ENCODE assay signal across 15 cellular contexts in genomic region chr6:113488812-113489685, GRCh38.
DNase-seq lines count a peak whose midpoint lies in the region; FAIRE-seq and TF ChIP-seq lines count a peak whose summit lies in the region.
"Had no signal": no experiment of that assay in that cellular context is flagged by ENCODE, and none has a peak within 500 bp of the region (broad histone marks: within the 10 kb centered on the region; RNA-seq: fewer than 3 reads in every experiment).

No MANE protein-coding gene starts in this region.

- CTCF ChIA-PET in H1 (lab: Charles Lee; ENCODE audit: partially characterized antibody): interaction anchor here (0.7 to 2.6 kb wide), 41 partner anchors 9 to 394 kb away, joined by 3 to 13 read pairs (median 3); no protein-coding TSS in a partner anchor

- H3K36me3 ChIP-seq in H1 (ENCODE audit: control insufficient read depth in 2 of 4, insufficient read depth in 4 of 4, low read length in 3 of 4) (no peaks in the 10 kb centered on the region), rectal smooth muscle tissue (ENCODE audit: control insufficient read depth, insufficient read depth, low read length) (no peaks in the 10 kb centered on the region), mesenchymal stem cell (ENCODE audit: control insufficient read depth in 1 of 2, insufficient read depth in 2 of 2, low read depth in 1 of 2, low read length in 2 of 2) (no peaks in the 10 kb centered on the region)

- TF ChIP-seq CTCF in H1 (IDR thresholded peaks at IDR 0.05; ENCODE audit: control extremely low read depth in 1 of 3, insufficient read depth in 1 of 3, low read depth in 1 of 3, low read length in 3 of 3): peak in 2 of 3 experiments; percentile 69 to 84; a peak in 3 of 4 replicates

- H2AFZ ChIP-seq in H1 (ENCODE audit: low read length) (no peak overlapping the region), mesenchymal stem cell (ENCODE audit: low read depth, low read length) (no peak overlapping the region)

- H3K18ac ChIP-seq in H1 (ENCODE audit: extremely low read depth, low read length) (no peak overlapping the region), mesenchymal stem cell (ENCODE audit: low read depth in 1 of 2, low read length in 2 of 2) (no peak overlapping the region)

- H3K4me1 ChIP-seq in H1 (replicated peaks in 1 of 4; ENCODE audit: control insufficient read depth in 3 of 4, insufficient read depth in 4 of 4, low read length in 3 of 4) (no peaks in the 10 kb centered on the region), rectal smooth muscle tissue (ENCODE audit: control insufficient read depth, insufficient read depth, low read length) (no peaks in the 10 kb centered on the region), mesenchymal stem cell (ENCODE audit: control insufficient read depth, insufficient read depth, low read depth, low read length) (no peaks in the 10 kb centered on the region)

- no peak overlapping the region for H3K56ac ChIP-seq in H1 (replicated peaks; ENCODE audit: insufficient read length, low read depth, low read length)

- H3K9ac ChIP-seq in H1 (replicated peaks in 1 of 4; ENCODE audit: extremely low read depth in 1 of 4, low read depth in 3 of 4, low read length in 3 of 4) (no peak overlapping the region), rectal smooth muscle tissue (ENCODE audit: low read length) (no peak overlapping the region), mesenchymal stem cell (ENCODE audit: low read length) (no peak overlapping the region)

- H4K5ac ChIP-seq in H1 (ENCODE audit: insufficient read length, low read depth, low read length): no peak overlapping the region

- no peak overlapping the region for H3K4me2 ChIP-seq in H1 (ENCODE audit: insufficient read depth in 1 of 2, low read depth in 2 of 2, low read length in 2 of 2)
- no peak overlapping the region for H3K4me2 ChIP-seq in mesenchymal stem cell (ENCODE audit: low read length, poor library complexity, severe bottlenecking)
- H3K4me2 ChIP-seq: smooth muscle cell had no signal

- 58% methylated on average over 4 of the region's 4 CpGs; no CpG with 5 or more reads in 1 of the 2 experiments for WGBS in H1 (ENCODE audit: extremely low coverage in 1 of 2, insufficient coverage in 1 of 2, insufficient read length in 1 of 2, insufficient replicate concordance in 2 of 2, low coverage in 1 of 2, low lambda C conversion rate in 2 of 2, missing lambda C conversion rate in 1 of 2), 2 experiments
- WGBS in mesenchymal stem cell: 95% methylated on average over 3 of the region's 4 CpGs

- FAIRE-seq in H1 (lab: Jason Lieb, UNC): no peak
- FAIRE-seq: frontal cortex, GM19239 had no signal

- POLR2A ChIA-PET in H1 (lab: Charles Lee; ENCODE audit: partially characterized antibody): interaction anchor here (1.4 kb wide), 1 partner anchor 370 kb away, joined by 5 read pairs; no protein-coding TSS in a partner anchor

- H2AK5ac ChIP-seq in H1 (ENCODE audit: low read depth, low read length) (no peak overlapping the region), mesenchymal stem cell (ENCODE audit: low read length, severe bottlenecking) (no peak overlapping the region)

- no peaks in the 10 kb centered on the region for H4K20me1 ChIP-seq in H1 (replicated peaks in 1 of 2; ENCODE audit: control insufficient read depth in 1 of 2, insufficient read depth in 2 of 2, low read length in 2 of 2)

- H2BK120ac ChIP-seq in H1 (replicated peaks; ENCODE audit: low read depth, low read length) (no peak overlapping the region), mesenchymal stem cell (ENCODE audit: low read depth, low read length) (no peak overlapping the region)

- TF ChIP-seq RAD21 in H1 (IDR thresholded peaks at IDR 0.05 in 1 of 2, conservative IDR thresholded peaks at IDR 0.05 in 1 of 2; ENCODE audit: low read depth in 2 of 2, low read length in 2 of 2): peak; percentile 87

- H4K8ac ChIP-seq in H1 (ENCODE audit: extremely low read depth, insufficient read depth, low read length) (no peak overlapping the region), mesenchymal stem cell (ENCODE audit: low read length) (no peak overlapping the region)

- DNase-seq in DMS53 (lab: John Stamatoyannopoulos, UW) (peak; percentile 20), DMS53 treated with DMSO at 0.1 percent for 48 hours (lab: John Stamatoyannopoulos, UW; ENCODE audit: unreplicated experiment) (no peak), NCI-H69 (lab: John Stamatoyannopoulos, UW) (peak; percentile 34), H1 (ENCODE audit: low read depth in 1 of 2, low spot score in 2 of 2) (no peak), mesenteric fat pad (ENCODE audit: low spot score) (no peak), mesenchymal stem cell (no peak)
- no peak for DNase-seq in activated naive CD4-positive, alpha-beta T cell (lab: John Stamatoyannopoulos, UW)
- DNase-seq: activated naive CD8-positive, alpha-beta T cell treated with anti-CD3 and anti-CD28 coated beads, Interleukin-2, amount 10 ng/mL, durations not matched to agents 7 days and 5 days; kidney glomerular epithelial cell; NCI-H2081 treated with DMSO at 0.1 percent for 48 hours had no signal

- no peak overlapping the region for H3K23ac ChIP-seq in H1 (ENCODE audit: insufficient read length)
- no peak overlapping the region for H3K23ac ChIP-seq in mesenchymal stem cell (ENCODE audit: low read length in 2 of 2)

- no peak for TF ChIP-seq EP300 in H1 (IDR thresholded peaks at IDR 0.05; ENCODE audit: borderline replicate concordance in 1 of 2, low read depth in 2 of 2, low read length in 2 of 2)

- no peaks in the 10 kb centered on the region for H3K23me2 ChIP-seq in H1 (ENCODE audit: low read depth, low read length)

- H2BK5ac ChIP-seq in H1 (ENCODE audit: low read depth, low read length) (no peak overlapping the region), mesenchymal stem cell (ENCODE audit: low read depth, low read length, poor library complexity, severe bottlenecking) (no peak overlapping the region)

- no peaks in the 10 kb centered on the region for H3K79me2 ChIP-seq in H1 (ENCODE audit: control insufficient read depth in 1 of 2, insufficient read depth in 2 of 2, low read length in 2 of 2)

- H3K27ac ChIP-seq in H1 (ENCODE audit: low read depth, low read length) (no peak overlapping the region), rectal smooth muscle tissue (ENCODE audit: low read depth, low read length) (peak overlapping the region; percentile 59), mesenchymal stem cell (ENCODE audit: low read length, poor library complexity, severe bottlenecking) (no peak overlapping the region)
- H3K27ac ChIP-seq: RWPE1 had no signal

- H2BK20ac ChIP-seq in H1 (ENCODE audit: low read length): no peak overlapping the region

- H2BK15ac ChIP-seq in H1 (ENCODE audit: low read length) (no peak overlapping the region), mesenchymal stem cell (ENCODE audit: low read depth, poor library complexity, severe bottlenecking) (no peak overlapping the region)

- H4K91ac ChIP-seq in H1 (replicated peaks; ENCODE audit: insufficient read length, low read length): no peak overlapping the region
- H4K91ac ChIP-seq in mesenchymal stem cell (ENCODE audit: low read length): no peak overlapping the region

- no peak overlapping the region for H3K4me3 ChIP-seq in H1 (ENCODE audit: extremely low read depth in 1 of 4, insufficient read depth in 2 of 4, low read depth in 3 of 4, low read length in 4 of 4)
- H3K4me3 ChIP-seq in rectal smooth muscle tissue (ENCODE audit: low read length): no peak overlapping the region
- no peak overlapping the region for H3K4me3 ChIP-seq in mesenchymal stem cell (ENCODE audit: insufficient read depth in 1 of 2, low read depth in 1 of 2, low read length in 2 of 2)
- H3K4me3 ChIP-seq: smooth muscle cell had no signal

- H3K4ac ChIP-seq in H1 (replicated peaks; ENCODE audit: insufficient read length, low read depth, low read length): no peak overlapping the region
- no peak overlapping the region for H3K4ac ChIP-seq in mesenchymal stem cell (ENCODE audit: low read depth in 1 of 2, low read length in 2 of 2)

- H3K79me1 ChIP-seq in H1 (ENCODE audit: low read depth, low read length): no peaks in the 10 kb centered on the region
- no peaks in the 10 kb centered on the region for H3K79me1 ChIP-seq in mesenchymal stem cell (replicated peaks; ENCODE audit: low read length, poor library complexity, severe bottlenecking)

- H2BK12ac ChIP-seq in H1 (ENCODE audit: low read depth, low read length) (no peak overlapping the region), mesenchymal stem cell (ENCODE audit: low read length in 2 of 2) (no peak overlapping the region)

- H3K27me3 ChIP-seq in H1 (replicated peaks in 1 of 4; ENCODE audit: control insufficient read depth in 3 of 4, extremely low read depth in 1 of 4, insufficient read depth in 3 of 4, low read length in 3 of 4): no peaks in the 10 kb centered on the region
- H3K27me3 ChIP-seq in rectal smooth muscle tissue (ENCODE audit: control insufficient read depth, insufficient read depth, low read length): no peaks in the 10 kb centered on the region
- no peaks in the 10 kb centered on the region for H3K27me3 ChIP-seq in mesenchymal stem cell (ENCODE audit: control insufficient read depth in 1 of 2, insufficient read depth in 1 of 2, low read length in 2 of 2)

- H3K14ac ChIP-seq in H1 (ENCODE audit: insufficient read length) (no peak overlapping the region), mesenchymal stem cell (ENCODE audit: low read length in 2 of 2) (no peak overlapping the region)

- H3K9me3 ChIP-seq in H1 (ENCODE audit: insufficient read depth in 2 of 2, low read depth in 1 of 2, low read length in 1 of 2): no peaks in the 10 kb centered on the region
- no peaks in the 10 kb centered on the region for H3K9me3 ChIP-seq in mesenchymal stem cell (ENCODE audit: control insufficient read depth, low read length)

- no peak for TF ChIP-seq POLR2A in H1 (IDR thresholded peaks at IDR 0.05; ENCODE audit: control extremely low read depth in 1 of 2, low read depth in 2 of 2, low read length in 2 of 2)

TF ChIP-seq in H1, 55 proteins besides CTCF, POLR2A, EP300 and RAD21 (continues in another document):
- TF ChIP-seq ASH2L (IDR thresholded peaks at IDR 0.05; ENCODE audit: low read length) (no peak), GABPA (IDR thresholded peaks at IDR 0.05; ENCODE audit: borderline replicate concordance, insufficient read depth, low read length) (no peak), CBX5 (IDR thresholded peaks at IDR 0.05; ENCODE audit: low read depth, low read length) (no peak), RXRA (IDR thresholded peaks at IDR 0.05; ENCODE audit: insufficient read depth, low read depth, low read length) (no peak), RNF2 (IDR thresholded peaks at IDR 0.05; ENCODE audit: borderline replicate concordance, low read depth, low read length, missing control alignments, poor library complexity, severe bottlenecking) (no peak), RBBP5 (IDR thresholded peaks at IDR 0.05; ENCODE audit: borderline replicate concordance, low read depth, low read length) (no peak)

Comparison
In these comparisons a context has a peak if more than half of its experiments do, and no peak if none do; other contexts are left out.
1. DNase-seq: peak in DMS53 (single experiment) and NCI-H69 (single experiment); none in DMS53 treated with DMSO at 0.1 percent for 48 hours (single experiment), H1 (0 of 2), mesenteric fat pad (single experiment), mesenchymal stem cell (single experiment) and activated naive CD4-positive, alpha-beta T cell (0 of 4).